8 cellular contexts compared by ENCODE assay signal in genomic region chr22:41092847-41093371, GRCh38.
DNase-seq lines count a peak whose midpoint lies in the region; ATAC-seq and TF ChIP-seq lines count a peak whose summit lies in the region.

No MANE protein-coding gene starts in this region.

- peak overlapping the region; percentile 92 for H3K27ac Mint-ChIP-seq in stimulated activated naive B cell treated with anti-CD40 and anti-IgM and Interleukin-4, amounts not matched to agents 10 μg/mL and 1 μg/mL and 100 μg/mL, for 72 hours

- H3K27me3 Mint-ChIP-seq in stimulated activated naive B cell treated with anti-CD40 and anti-IgM and Interleukin-4, amounts not matched to agents 10 μg/mL and 1 μg/mL and 100 μg/mL, for 72 hours: no peaks in the 10 kb centered on the region

- peak overlapping the region; percentile 100 for H3K27ac ChIP-seq in HEK293 (ENCODE audit: extremely low read depth, low read depth, low read length)

- CTCF ChIA-PET in HEK293 (lab: Yijun Ruan, JAX): interaction anchor here (0.6 to 2.4 kb wide), 3 partner anchors 10 to 223 kb away, joined by 3 to 15 read pairs (median 3); no protein-coding TSS in a partner anchor

- H3K4me1 ChIP-seq in HEK293 (ENCODE audit: control insufficient read depth, insufficient read depth, low read length): peaks cover 13% of the 10 kb centered on the region

- H3K36me3 Mint-ChIP-seq in stimulated activated naive B cell treated with anti-CD40 and anti-IgM and Interleukin-4, amounts not matched to agents 10 μg/mL and 1 μg/mL and 100 μg/mL, for 72 hours: peaks cover 20 to 37% of the 10 kb centered on the region in 2 donors

- peak overlapping the region; percentile 98 for H3K4me3 ChIP-seq in HEK293 (ENCODE audit: low read depth, low read length)

- H3K9me3 Mint-ChIP-seq in stimulated activated naive B cell treated with anti-CD40 and anti-IgM and Interleukin-4, amounts not matched to agents 10 μg/mL and 1 μg/mL and 100 μg/mL, for 72 hours: no peaks in the 10 kb centered on the region

- TF ChIP-seq CTCF in HEK293 (tag by site-specific recombination; IDR thresholded peaks at IDR 0.05): no peak

- H3K4me3 Mint-ChIP-seq in stimulated activated naive B cell treated with anti-CD40 and anti-IgM and Interleukin-4, amounts not matched to agents 10 μg/mL and 1 μg/mL and 100 μg/mL, for 72 hours: peak overlapping the region; percentile 91 to 97

- no peaks in the 10 kb centered on the region for H3K9me3 ChIP-seq in HEK293 (ENCODE audit: control insufficient read depth, insufficient read depth, low read depth, low read length)

- peaks cover 22 to 42% of the 10 kb centered on the region in 2 donors for H3K4me1 Mint-ChIP-seq in stimulated activated naive B cell treated with anti-CD40 and anti-IgM and Interleukin-4, amounts not matched to agents 10 μg/mL and 1 μg/mL and 100 μg/mL, for 72 hours

- no peak for ATAC-seq in stimulated activated naive B cell treated with anti-CD40 and anti-IgM and Interleukin-4, amounts not matched to agents 10 μg/mL and 1 μg/mL and 100 μg/mL, for 72 hours (replicated peaks)
- ATAC-seq in HG02798 (IDR thresholded peaks at IDR 0.05; ENCODE audit: poor library complexity, unreplicated experiment): no peak

- POLR2A ChIA-PET in HEK293 (lab: Yijun Ruan, JAX): interaction anchor here (0.5 to 4.5 kb wide), 12 partner anchors 8 to 208 kb away, joined by 3 to 51 read pairs (median 3); partner anchors contain the start of genes RBX1 and ZC3H7B

- peaks cover 0 to 17% of the 10 kb centered on the region in 2 experiments; a peak in 1 of 3 replicates for H3K36me3 ChIP-seq in HEK293 (ENCODE audit: control insufficient read depth in 2 of 2, insufficient read depth in 1 of 2, low read length in 2 of 2)

- DNase-seq in D341Med (ENCODE audit: low spot score) (peak; percentile 53), RKO (ENCODE audit: low spot score) (peak; percentile 74), kidney glomerular epithelial cell (lab: John Stamatoyannopoulos, UW) (peak; percentile 23), KG1 (lab: John Stamatoyannopoulos, UW) (no peak)
- peak; percentile 25 for DNase-seq in central memory CD4-positive, alpha-beta T cell
- no peak for DNase-seq in stimulated activated naive B cell treated with anti-CD40 and anti-IgM and Interleukin-4, amounts not matched to agents 10 μg/mL and 1 μg/mL and 100 μg/mL, for 72 hours

TF ChIP-seq in HEK293, 187 proteins besides CTCF, POLR2A, EP300 and RAD21 (continues in another document):
- TF ChIP-seq ZBTB17 (tag by site-specific recombination; IDR thresholded peaks at IDR 0.05) (peak; percentile 66; the same call in 1 of the 2 replicates), SCRT2 (tag by site-specific recombination; IDR thresholded peaks at IDR 0.05) (no peak), RBAK (tag by site-specific recombination; IDR thresholded peaks at IDR 0.05) (no peak), ZXDB (tag by site-specific recombination; IDR thresholded peaks at IDR 0.05) (peak; percentile 27), HOXC10 (CRISPR knock-in tag; IDR thresholded peaks at IDR 0.05) (no peak), PRDM2 (tag by site-specific recombination; IDR thresholded peaks at IDR 0.05; ENCODE audit: borderline replicate concordance) (no peak), ZNF391 (tag by site-specific recombination; IDR thresholded peaks at IDR 0.05; ENCODE audit: borderline replicate concordance, low read depth) (peak; percentile 36; the same call in 1 of the 2 replicates), PRDM10 (tag by site-specific recombination; IDR thresholded peaks at IDR 0.05) (0 out of 2 replicates have a peak, but pooled peaks have one; percentile 8), ZBTB11 (tag by site-specific recombination; conservative IDR thresholded peaks at IDR 0.05; ENCODE audit: low read depth) (0 out of 2 replicates have a peak, but pooled peaks have one; percentile 25), ZNF660 (tag by site-specific recombination; IDR thresholded peaks at IDR 0.05) (0 out of 2 replicates have a peak, but pooled peaks have one; percentile 8)

Comparison
In these comparisons a context has a peak if more than half of its experiments do, and no peak if none do; other contexts are left out.
1. DNase-seq: peak in D341Med (single experiment), RKO (single experiment), central memory CD4-positive, alpha-beta T cell (single experiment) and kidney glomerular epithelial cell (single experiment); none in stimulated activated naive B cell treated with anti-CD40 and anti-IgM and Interleukin-4, amounts not matched to agents 10 μg/mL and 1 μg/mL and 100 μg/mL, for 72 hours (single experiment) and KG1 (single experiment).